13 cellular contexts compared by ENCODE assay signal in genomic region chr3:193711964-193712598, GRCh38.
DNase-seq lines count a peak whose midpoint lies in the region; ATAC-seq lines count a peak whose summit lies in the region.
"Had no signal": no experiment of that assay in that cellular context is flagged by ENCODE, and none has a peak within 500 bp of the region (broad histone marks: within the 10 kb centered on the region; RNA-seq: fewer than 3 reads in every experiment).

No MANE protein-coding gene starts in this region.

- ATAC-seq in left colon: peak; percentile 16
- no peak for ATAC-seq in HG03565 (IDR thresholded peaks at IDR 0.05; ENCODE audit: unreplicated experiment)
- no peak for ATAC-seq in HG03108 (IDR thresholded peaks at IDR 0.05; ENCODE audit: unreplicated experiment)
- ATAC-seq in GM18520 (IDR thresholded peaks at IDR 0.05; ENCODE audit: unreplicated experiment): no peak
- no peak for ATAC-seq in HG03442 (IDR thresholded peaks at IDR 0.05; ENCODE audit: unreplicated experiment)
- ATAC-seq: left cardiac atrium had no signal

- intact Hi-C loops in left colon (cut with DNase I, micrococcal nuclease): no loop called here

- DNase-seq in COR-L47 (lab: John Stamatoyannopoulos, UW): peak; percentile 92
- peak; percentile 100 for DNase-seq in NCI-H146 (lab: John Stamatoyannopoulos, UW)
- DNase-seq in NCI-H748 treated with DMSO at 0.1 percent for 48 hours (lab: John Stamatoyannopoulos, UW): peak; percentile 88
- DNase-seq in left colon: no peak
- DNase-seq: activated gamma-delta T cell treated with Interleukin-2 at 50 U/mL for 16 hours; cerebellar nuclear complex; left cardiac atrium; NCI-H2171; stimulated activated CD4-positive, alpha-beta T cell treated with anti-CD3 and anti-CD28 coated beads, Interleukin-4, amount 100 ng/mL, for 1 hour had no signal

Comparison
In these comparisons a context has a peak if more than half of its experiments do, and no peak if none do; other contexts are left out.
1. DNase-seq: peak in COR-L47 (single experiment), NCI-H146 (single experiment) and NCI-H748 treated with DMSO at 0.1 percent for 48 hours (single experiment); none in left colon (0 of 2).